8 cellular contexts compared by ENCODE assay signal in genomic region chr17:81976332-81977210, GRCh38. TPM values are rescaled to one million over a fixed set of nuclear protein-coding genes. Genes with fewer than 3 reads are reported as not detected.
DNase-seq lines count a peak whose midpoint lies in the region; ATAC-seq, FAIRE-seq and TF ChIP-seq lines count a peak whose summit lies in the region.

No MANE protein-coding gene starts in this region.

- H3K9ac ChIP-seq in HepG2 (ENCODE audit: insufficient read depth, low read depth, low read length): peak overlapping the region; percentile 95

- H3K4me1 ChIP-seq in HepG2 (ENCODE audit: insufficient read depth, low read length): peaks cover 47% of the 10 kb centered on the region

- H3K36me3 ChIP-seq in bronchial epithelial cell (ENCODE audit: control insufficient read depth, insufficient read depth, low read length) (no peaks in the 10 kb centered on the region), HepG2 (replicated peaks in 1 of 2; ENCODE audit: control insufficient read depth in 1 of 2, insufficient read depth in 2 of 2, low read length in 2 of 2) (peaks cover 1 to 13% of the 10 kb centered on the region in 2 experiments; a peak in 4 of 5 replicates)

- H3K27ac ChIP-seq in RWPE1 (peak overlapping the region; percentile 88), HepG2 (ENCODE audit: extremely low read length, insufficient read depth, low read length) (peak overlapping the region; percentile 85)

- DNase-seq in GM12865 (ENCODE audit: low read depth): peak; percentile 42
- DNase-seq in RWPE1 (ENCODE audit: low spot score): no peak
- peak; percentile 13 for DNase-seq in bronchial epithelial cell (ENCODE audit: low read depth)
- no peak for DNase-seq in HepG2 (ENCODE audit: low spot score)
- DNase-seq in stimulated activated CD8-positive, alpha-beta memory T cell treated with anti-CD3 and anti-CD28 coated beads, Interleukin-15, amount 100 ng/mL, for 24 hours (ENCODE audit: low read depth): peak; percentile 35
- no peak for DNase-seq in D721Med (ENCODE audit: insufficient read length, low spot score)

- WGBS in HepG2 (ENCODE audit: low lambda C conversion rate): 26% methylated on average over 25 of the region's 30 CpGs

- in situ Hi-C loops in HepG2 (cut with HindIII; ENCODE audit: extremely low pct_ligation_motif_present, low pct_unique_long_range_greater_than_20kb): no loop called here

- H3K79me2 ChIP-seq in HepG2 (ENCODE audit: insufficient read depth, low read length): peaks cover 26% of the 10 kb centered on the region

- intact Hi-C loops in HepG2 (cut with micrococcal nuclease; ENCODE audit: unreplicated experiment): loop anchor here (1.0 to 10.0 kb wide), 2 partner anchors 16 to 118 kb away; partner anchors contain the start of gene FASN

- TF ChIP-seq POLR2A in HepG2 (IDR thresholded peaks at IDR 0.05; ENCODE audit: insufficient read depth in 1 of 2, low read depth in 2 of 2, low read length in 2 of 2): no peak

- H2AFZ ChIP-seq in HepG2 (ENCODE audit: low read length): no peak overlapping the region

- H3K4me2 ChIP-seq in HepG2 (ENCODE audit: low read depth, low read length): peak overlapping the region; percentile 97

- ATAC-seq in HG03378 (IDR thresholded peaks at IDR 0.05; ENCODE audit: unreplicated experiment) (peak; percentile 20), HepG2 (peak; percentile 39), HG03460 (IDR thresholded peaks at IDR 0.05; ENCODE audit: unreplicated experiment) (no peak)

- POLR2A ChIA-PET in RWPE1 (lab: Yijun Ruan, JAX; ENCODE audit: low non-redundant PET): interaction anchor here (1.2 kb wide), 1 partner anchor 15 kb away, joined by 5 read pairs; no protein-coding TSS in a partner anchor
- POLR2A ChIA-PET in HepG2 (lab: Yijun Ruan, JAX): interaction anchor here (0.9 to 14.1 kb wide), 10 partner anchors 9 to 250 kb away, joined by 3 to 382 read pairs (median 4); partner anchors contain the start of genes CENPX, LRRC45 and NOTUM

- FAIRE-seq in bronchial epithelial cell (lab: Jason Lieb, UNC) (no peak), HepG2 (lab: Jason Lieb, UNC) (peak; percentile 12), D721Med (lab: Jason Lieb, UNC) (no peak)

- TF ChIP-seq CTCF in GM12865 (IDR thresholded peaks at IDR 0.05; ENCODE audit: insufficient read depth, low read depth, low read length, missing control alignments): no peak
- no peak for TF ChIP-seq CTCF in RWPE1 (conservative IDR thresholded peaks at IDR 0.05; ENCODE audit: low read depth)
- no peak for TF ChIP-seq CTCF in bronchial epithelial cell (IDR thresholded peaks at IDR 0.05; ENCODE audit: insufficient read depth, low read length, severe bottlenecking)
- peak; percentile 15; the same call in 1 of the 2 replicates for TF ChIP-seq CTCF in HepG2 (CRISPR knock-in tag; IDR thresholded peaks at IDR 0.05)
- TF ChIP-seq CTCF in D721Med (IDR thresholded peaks at IDR 0.05; ENCODE audit: insufficient read depth, missing control alignments): no peak

- CTCF ChIA-PET in RWPE1 (lab: Yijun Ruan, JAX) (interaction anchor here (1.0 kb wide), 2 partner anchors 10 to 17 kb away, joined by 3 to 6 read pairs; no protein-coding TSS in a partner anchor), HepG2 (lab: Yijun Ruan, JAX; ENCODE audit: low intra/inter-chr PET ratio, low total read pairs) (interaction anchor here (5.6 kb wide), 1 partner anchor 17 kb away, joined by 25 read pairs; the partner anchor contains the start of gene NOTUM)

- H3K4me3 ChIP-seq in GM12865 (ENCODE audit: low read depth, low read length) (peak overlapping the region; percentile 84), bronchial epithelial cell (ENCODE audit: low read depth, low read length) (peak overlapping the region; percentile 78), HepG2 (replicated peaks in 1 of 3; ENCODE audit: insufficient read depth in 1 of 3, low read depth in 2 of 3, low read length in 3 of 3) (peak overlapping the region; percentile 86 to 92 (median 87))

- H4K20me1 ChIP-seq in HepG2 (ENCODE audit: insufficient read depth, low read length): no peaks in the 10 kb centered on the region

- TF ChIP-seq EP300 in HepG2 (IDR thresholded peaks at IDR 0.05; ENCODE audit: low read depth in 2 of 2, low read length in 2 of 2): no peak
- no peak for TF ChIP-seq EP300 in HepG2 (CRISPR knock-in tag; IDR thresholded peaks at IDR 0.05; ENCODE audit: borderline replicate concordance)

- peaks cover 13% of the 10 kb centered on the region for H3K9me3 ChIP-seq in HepG2 (ENCODE audit: low read length)

- no peaks in the 10 kb centered on the region for H3K27me3 ChIP-seq in bronchial epithelial cell (ENCODE audit: control insufficient read depth, insufficient read depth, low read length)
- H3K27me3 ChIP-seq in HepG2 (ENCODE audit: control insufficient read depth in 1 of 2, insufficient read depth in 2 of 2, low read length in 2 of 2): no peaks in the 10 kb centered on the region

- TSS peak; percentile 86 for BruUV-seq in HepG2 (replicated peaks; lab: Mats Ljungman, UMichigan)

- TF ChIP-seq RAD21 in HepG2 (CRISPR knock-in tag; IDR thresholded peaks at IDR 0.05): no peak; the same call in 1 of the 2 replicates

RNA-seq across cellular contexts. Expression of gene ASPSCR1, which starts 0.9 kb away (rescaled TPM):
- total RNA-seq in bronchial epithelial cell (22.6 and 32.1 TPM in 2 replicates), HepG2 (2016; rRNA removed; fragmentation: Illumina TruSeq; extraction: Trizol) (221 and 314 TPM in 2 replicates)
- total RNA-seq in HepG2 (2016; cell fraction: cytosol; rRNA removed; fragmentation: Illumina TruSeq; extraction: Trizol; ENCODE audit: low read depth): 180 and 228 TPM in 2 replicates
- 219 and 327 TPM in 2 replicates for total RNA-seq in HepG2 (2016; cell fraction: insoluble cytoplasmic fraction; rRNA removed; fragmentation: Illumina TruSeq; extraction: Trizol)
- 207 and 283 TPM in 2 replicates for total RNA-seq in HepG2 (2016; cell fraction: membrane; rRNA removed; fragmentation: Illumina TruSeq; extraction: Trizol)
- total RNA-seq in HepG2 (2016; cell fraction: nucleus; rRNA removed; fragmentation: Illumina TruSeq; extraction: Trizol): 184 and 224 TPM in 2 replicates
- polyA plus RNA-seq in HepG2 (2011; rRNA removed): 257 and 274 TPM in 2 replicates
- polyA plus RNA-seq in HepG2 (2011; cell fraction: cytosol; rRNA removed): 164 and 428 TPM in 2 replicates
- polyA plus RNA-seq in HepG2 (2011; cell fraction: nucleus; rRNA removed): 988 and 1,754 TPM in 2 replicates
- 102 and 190 TPM in 2 replicates for polyA plus RNA-seq in HepG2 (2012)
- polyA plus RNA-seq in HepG2 (2016; cell fraction: cytosol; fragmentation: Illumina TruSeq; extraction: Trizol; ENCODE audit: low read depth): 154 and 193 TPM in 2 replicates
- polyA plus RNA-seq in HepG2 (2016; cell fraction: insoluble cytoplasmic fraction; fragmentation: Illumina TruSeq; extraction: Trizol; ENCODE audit: low read depth): 188 and 212 TPM in 2 replicates
- polyA plus RNA-seq in HepG2 (2016; cell fraction: membrane; fragmentation: Illumina TruSeq; extraction: Trizol; ENCODE audit: low read depth): 186 and 218 TPM in 2 replicates
- polyA plus RNA-seq in HepG2 (2016; cell fraction: nucleus; fragmentation: Illumina TruSeq; extraction: Trizol; ENCODE audit: insufficient read depth, low read depth): 413 and 420 TPM in 2 replicates
- polyA minus RNA-seq in HepG2 (2011; rRNA and poly(A)+ RNA removed; ENCODE audit: low replicate concordance): 26.8 and 276 TPM in 2 replicates
- 97.1 and 133 TPM in 2 replicates for polyA minus RNA-seq in HepG2 (2011; cell fraction: cytosol; rRNA and poly(A)+ RNA removed)
- 107 and 152 TPM in 2 replicates for polyA minus RNA-seq in HepG2 (2011; cell fraction: nucleus; rRNA and poly(A)+ RNA removed)

RNA-seq across cellular contexts. Expression of gene NOTUM, which starts 15.6 kb away (rescaled TPM):
- 0.13 TPM in 1 of 2 replicates, not detected in the other for total RNA-seq in bronchial epithelial cell
- 67.7 and 160 TPM in 2 replicates for total RNA-seq in HepG2 (2016; rRNA removed; fragmentation: Illumina TruSeq; extraction: Trizol)
- total RNA-seq in HepG2 (2016; cell fraction: cytosol; rRNA removed; fragmentation: Illumina TruSeq; extraction: Trizol; ENCODE audit: low read depth): 84.5 and 93.0 TPM in 2 replicates
- total RNA-seq in HepG2 (2016; cell fraction: insoluble cytoplasmic fraction; rRNA removed; fragmentation: Illumina TruSeq; extraction: Trizol): 57.7 and 164 TPM in 2 replicates
- total RNA-seq in HepG2 (2016; cell fraction: membrane; rRNA removed; fragmentation: Illumina TruSeq; extraction: Trizol): 135 and 136 TPM in 2 replicates
- 135 and 163 TPM in 2 replicates for total RNA-seq in HepG2 (2016; cell fraction: nucleus; rRNA removed; fragmentation: Illumina TruSeq; extraction: Trizol)
- 150 and 181 TPM in 2 replicates for polyA plus RNA-seq in HepG2 (2011; rRNA removed)
- 114 and 236 TPM in 2 replicates for polyA plus RNA-seq in HepG2 (2011; cell fraction: cytosol; rRNA removed)
- 458 and 622 TPM in 2 replicates for polyA plus RNA-seq in HepG2 (2011; cell fraction: nucleus; rRNA removed)
- polyA plus RNA-seq in HepG2 (2012): 125 and 195 TPM in 2 replicates
- polyA plus RNA-seq in HepG2 (2016; cell fraction: cytosol; fragmentation: Illumina TruSeq; extraction: Trizol; ENCODE audit: low read depth): 88.8 and 91.1 TPM in 2 replicates
- polyA plus RNA-seq in HepG2 (2016; cell fraction: insoluble cytoplasmic fraction; fragmentation: Illumina TruSeq; extraction: Trizol; ENCODE audit: low read depth): 83.8 and 101 TPM in 2 replicates
- 141 and 157 TPM in 2 replicates for polyA plus RNA-seq in HepG2 (2016; cell fraction: membrane; fragmentation: Illumina TruSeq; extraction: Trizol; ENCODE audit: low read depth)
- polyA plus RNA-seq in HepG2 (2016; cell fraction: nucleus; fragmentation: Illumina TruSeq; extraction: Trizol; ENCODE audit: insufficient read depth, low read depth): 380 and 399 TPM in 2 replicates
- polyA minus RNA-seq in HepG2 (2011; rRNA and poly(A)+ RNA removed; ENCODE audit: low replicate concordance): 0.49 and 206 TPM in 2 replicates
- 89.1 and 107 TPM in 2 replicates for polyA minus RNA-seq in HepG2 (2011; cell fraction: cytosol; rRNA and poly(A)+ RNA removed)
- polyA minus RNA-seq in HepG2 (2011; cell fraction: nucleus; rRNA and poly(A)+ RNA removed): 78.2 and 93.7 TPM in 2 replicates

RNA-seq across cellular contexts. Expression of gene MYADML2, which starts 29.5 kb away (rescaled TPM):
- total RNA-seq in bronchial epithelial cell: not detected in 2 replicates
- not detected in 2 replicates for total RNA-seq in HepG2 (2016; rRNA removed; fragmentation: Illumina TruSeq; extraction: Trizol)
- not detected in 2 replicates for total RNA-seq in HepG2 (2016; cell fraction: cytosol; rRNA removed; fragmentation: Illumina TruSeq; extraction: Trizol; ENCODE audit: low read depth)
- total RNA-seq in HepG2 (2016; cell fraction: insoluble cytoplasmic fraction; rRNA removed; fragmentation: Illumina TruSeq; extraction: Trizol): not detected in 2 replicates
- not detected in 2 replicates for total RNA-seq in HepG2 (2016; cell fraction: membrane; rRNA removed; fragmentation: Illumina TruSeq; extraction: Trizol)
- total RNA-seq in HepG2 (2016; cell fraction: nucleus; rRNA removed; fragmentation: Illumina TruSeq; extraction: Trizol): not detected in 2 replicates
- polyA plus RNA-seq in HepG2 (2011; rRNA removed): not detected in 2 replicates
- not detected in 2 replicates for polyA plus RNA-seq in HepG2 (2011; cell fraction: cytosol; rRNA removed)
- polyA plus RNA-seq in HepG2 (2011; cell fraction: nucleus; rRNA removed): not detected in 2 replicates
- polyA plus RNA-seq in HepG2 (2012): 0.07 TPM in 1 of 2 replicates, not detected in the other
- not detected in 2 replicates for polyA plus RNA-seq in HepG2 (2016; cell fraction: cytosol; fragmentation: Illumina TruSeq; extraction: Trizol; ENCODE audit: low read depth)
- polyA plus RNA-seq in HepG2 (2016; cell fraction: insoluble cytoplasmic fraction; fragmentation: Illumina TruSeq; extraction: Trizol; ENCODE audit: low read depth): not detected in 2 replicates
- polyA plus RNA-seq in HepG2 (2016; cell fraction: membrane; fragmentation: Illumina TruSeq; extraction: Trizol; ENCODE audit: low read depth): not detected in 2 replicates
- polyA plus RNA-seq in HepG2 (2016; cell fraction: nucleus; fragmentation: Illumina TruSeq; extraction: Trizol; ENCODE audit: insufficient read depth, low read depth): not detected in 2 replicates
- 0.05 TPM in 1 of 2 replicates, not detected in the other for polyA minus RNA-seq in HepG2 (2011; rRNA and poly(A)+ RNA removed; ENCODE audit: low replicate concordance)
- polyA minus RNA-seq in HepG2 (2011; cell fraction: cytosol; rRNA and poly(A)+ RNA removed): not detected in 2 replicates
- polyA minus RNA-seq in HepG2 (2011; cell fraction: nucleus; rRNA and poly(A)+ RNA removed): not detected in 2 replicates

RNA-seq across cellular contexts. Expression of gene PYCR1, which starts 39.5 kb away (rescaled TPM):
- 152 and 178 TPM in 2 replicates for total RNA-seq in bronchial epithelial cell
- total RNA-seq in HepG2 (2016; rRNA removed; fragmentation: Illumina TruSeq; extraction: Trizol): 323 and 338 TPM in 2 replicates
- 107 and 137 TPM in 2 replicates for total RNA-seq in HepG2 (2016; cell fraction: cytosol; rRNA removed; fragmentation: Illumina TruSeq; extraction: Trizol; ENCODE audit: low read depth)
- 327 and 331 TPM in 2 replicates for total RNA-seq in HepG2 (2016; cell fraction: insoluble cytoplasmic fraction; rRNA removed; fragmentation: Illumina TruSeq; extraction: Trizol)
- total RNA-seq in HepG2 (2016; cell fraction: membrane; rRNA removed; fragmentation: Illumina TruSeq; extraction: Trizol): 233 and 286 TPM in 2 replicates
- 125 and 146 TPM in 2 replicates for total RNA-seq in HepG2 (2016; cell fraction: nucleus; rRNA removed; fragmentation: Illumina TruSeq; extraction: Trizol)
- 338 and 382 TPM in 2 replicates for polyA plus RNA-seq in HepG2 (2011; rRNA removed)
- 241 and 431 TPM in 2 replicates for polyA plus RNA-seq in HepG2 (2011; cell fraction: cytosol; rRNA removed)
- polyA plus RNA-seq in HepG2 (2011; cell fraction: nucleus; rRNA removed): 366 and 457 TPM in 2 replicates
- polyA plus RNA-seq in HepG2 (2012): 191 and 311 TPM in 2 replicates
- 130 and 165 TPM in 2 replicates for polyA plus RNA-seq in HepG2 (2016; cell fraction: cytosol; fragmentation: Illumina TruSeq; extraction: Trizol; ENCODE audit: low read depth)
- polyA plus RNA-seq in HepG2 (2016; cell fraction: insoluble cytoplasmic fraction; fragmentation: Illumina TruSeq; extraction: Trizol; ENCODE audit: low read depth): 344 and 389 TPM in 2 replicates
- polyA plus RNA-seq in HepG2 (2016; cell fraction: membrane; fragmentation: Illumina TruSeq; extraction: Trizol; ENCODE audit: low read depth): 207 and 239 TPM in 2 replicates
- 253 and 265 TPM in 2 replicates for polyA plus RNA-seq in HepG2 (2016; cell fraction: nucleus; fragmentation: Illumina TruSeq; extraction: Trizol; ENCODE audit: insufficient read depth, low read depth)
- 104 and 478 TPM in 2 replicates for polyA minus RNA-seq in HepG2 (2011; rRNA and poly(A)+ RNA removed; ENCODE audit: low replicate concordance)
- polyA minus RNA-seq in HepG2 (2011; cell fraction: cytosol; rRNA and poly(A)+ RNA removed): 138 and 160 TPM in 2 replicates
- polyA minus RNA-seq in HepG2 (2011; cell fraction: nucleus; rRNA and poly(A)+ RNA removed): 31.5 and 42.4 TPM in 2 replicates

RNA-seq across cellular contexts. Expression of gene CENPX, which starts 46.1 kb away (rescaled TPM):
- 33.8 and 38.7 TPM in 2 replicates for total RNA-seq in bronchial epithelial cell
- total RNA-seq in HepG2 (2016; rRNA removed; fragmentation: Illumina TruSeq; extraction: Trizol): 166 and 170 TPM in 2 replicates
- total RNA-seq in HepG2 (2016; cell fraction: cytosol; rRNA removed; fragmentation: Illumina TruSeq; extraction: Trizol; ENCODE audit: low read depth): 262 and 321 TPM in 2 replicates
- total RNA-seq in HepG2 (2016; cell fraction: insoluble cytoplasmic fraction; rRNA removed; fragmentation: Illumina TruSeq; extraction: Trizol): 171 and 173 TPM in 2 replicates
- total RNA-seq in HepG2 (2016; cell fraction: membrane; rRNA removed; fragmentation: Illumina TruSeq; extraction: Trizol): 221 and 277 TPM in 2 replicates
- total RNA-seq in HepG2 (2016; cell fraction: nucleus; rRNA removed; fragmentation: Illumina TruSeq; extraction: Trizol): 85.1 and 103 TPM in 2 replicates
- polyA plus RNA-seq in HepG2 (2011; rRNA removed): 92.7 and 96.7 TPM in 2 replicates
- polyA plus RNA-seq in HepG2 (2011; cell fraction: cytosol; rRNA removed): 88.8 and 138 TPM in 2 replicates
- 166 and 170 TPM in 2 replicates for polyA plus RNA-seq in HepG2 (2011; cell fraction: nucleus; rRNA removed)
- polyA plus RNA-seq in HepG2 (2012): 46.3 and 61.5 TPM in 2 replicates
- 176 and 237 TPM in 2 replicates for polyA plus RNA-seq in HepG2 (2016; cell fraction: cytosol; fragmentation: Illumina TruSeq; extraction: Trizol; ENCODE audit: low read depth)
- polyA plus RNA-seq in HepG2 (2016; cell fraction: insoluble cytoplasmic fraction; fragmentation: Illumina TruSeq; extraction: Trizol; ENCODE audit: low read depth): 143 and 150 TPM in 2 replicates
- polyA plus RNA-seq in HepG2 (2016; cell fraction: membrane; fragmentation: Illumina TruSeq; extraction: Trizol; ENCODE audit: low read depth): 176 and 221 TPM in 2 replicates
- polyA plus RNA-seq in HepG2 (2016; cell fraction: nucleus; fragmentation: Illumina TruSeq; extraction: Trizol; ENCODE audit: insufficient read depth, low read depth): 178 and 180 TPM in 2 replicates
- polyA minus RNA-seq in HepG2 (2011; rRNA and poly(A)+ RNA removed; ENCODE audit: low replicate concordance): 32.0 and 49.8 TPM in 2 replicates
- 14.8 and 16.2 TPM in 2 replicates for polyA minus RNA-seq in HepG2 (2011; cell fraction: cytosol; rRNA and poly(A)+ RNA removed)
- polyA minus RNA-seq in HepG2 (2011; cell fraction: nucleus; rRNA and poly(A)+ RNA removed): 20.0 and 26.9 TPM in 2 replicates

Comparison
In these comparisons a context has a peak if more than half of its experiments do, and no peak if none do; other contexts are left out.
1. DNase-seq: peak in GM12865 (single experiment), bronchial epithelial cell (single experiment) and stimulated activated CD8-positive, alpha-beta memory T cell treated with anti-CD3 and anti-CD28 coated beads, Interleukin-15, amount 100 ng/mL, for 24 hours (single experiment); none in RWPE1 (single experiment), HepG2 (single experiment) and D721Med (single experiment).
2. RNA of gene NOTUM, which starts 15.6 kb away (total RNA-seq): 57.7 to 164 TPM in HepG2; 0.13 TPM in bronchial epithelial cell; every median in the first group is over 10 times any median in the second.
3. Peak in every context shown above with its lines, with median percentiles within 50 percentile points of each other: H3K4me3 ChIP-seq.